Comparison of ENCODE assay signal across 19 cellular contexts in the genomic region with DNA sequence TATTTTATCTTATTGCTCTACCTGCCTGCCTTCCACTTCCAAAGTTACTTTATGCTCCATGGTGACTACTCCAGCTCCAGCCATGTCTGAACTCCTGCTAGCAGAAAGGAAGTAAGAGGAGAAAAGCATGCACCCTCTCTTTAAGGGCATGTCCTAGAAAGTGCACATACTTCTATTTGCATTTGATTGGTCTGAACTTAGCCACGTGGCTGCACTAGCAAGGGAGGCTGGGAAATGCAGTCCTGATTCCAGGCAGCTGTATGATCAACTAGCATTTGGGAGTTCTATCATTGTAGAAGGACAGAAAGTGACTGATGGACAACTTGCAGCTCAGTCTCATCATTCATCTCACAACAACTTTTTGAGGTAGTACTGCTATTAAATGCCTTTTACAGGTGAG.
DNase-seq lines count a peak whose midpoint lies in the region; ATAC-seq, FAIRE-seq and TF ChIP-seq lines count a peak whose summit lies in the region.
"Had no signal": no experiment of that assay in that cellular context is flagged by ENCODE, and none has a peak within 500 bp of the region (broad histone marks: within the 10 kb centered on the region; RNA-seq: fewer than 3 reads in every experiment).

No MANE protein-coding gene starts in this region.

- ATAC-seq in GM18502 (IDR thresholded peaks at IDR 0.05; ENCODE audit: poor library complexity, unreplicated experiment): no peak
- ATAC-seq in natural killer cell: no peak
- ATAC-seq: activated T-helper 17 cell treated with anti-CD3 and anti-CD28 coated beads, Interleukin-2, amount 50 U/mL, for 72 hours had no signal

- H2BK15ac ChIP-seq in mesenchymal stem cell (ENCODE audit: low read depth, poor library complexity, severe bottlenecking): no peak overlapping the region

- no peaks in the 10 kb centered on the region for H3K4me1 ChIP-seq in GM23248 (ENCODE audit: insufficient read depth)
- H3K4me1 ChIP-seq in mesenchymal stem cell (ENCODE audit: control insufficient read depth, insufficient read depth, low read depth, low read length): no peaks in the 10 kb centered on the region
- H3K4me1 ChIP-seq: adrenal gland, heart left ventricle had no signal

- H4K8ac ChIP-seq in mesenchymal stem cell (ENCODE audit: low read length): no peak overlapping the region

- no peaks in the 10 kb centered on the region for H3K79me1 ChIP-seq in mesenchymal stem cell (replicated peaks; ENCODE audit: low read length, poor library complexity, severe bottlenecking)

- H2BK12ac ChIP-seq in mesenchymal stem cell (ENCODE audit: low read length in 2 of 2): no peak overlapping the region

- H3K4me3 Mint-ChIP-seq in nephron: no peak overlapping the region
- no peak overlapping the region for H3K4me3 Mint-ChIP-seq in natural killer cell
- H3K4me3 Mint-ChIP-seq: activated T-helper 17 cell treated with anti-CD3 and anti-CD28 coated beads, Interleukin-2, amount 50 U/mL, for 72 hours had no signal

- no peaks in the 10 kb centered on the region for H4K20me1 ChIP-seq in GM23248 (ENCODE audit: insufficient read depth)

- in situ Hi-C loops in GM23248 (cut with MboI): no loop called here

- no peaks in the 10 kb centered on the region for H3F3A ChIP-seq in GM23248 (ENCODE audit: insufficient read depth)

- TF ChIP-seq POLR2A in NB4 (IDR thresholded peaks at IDR 0.05; ENCODE audit: extremely low read depth, insufficient read length): no peak

- H3K9me3 Mint-ChIP-seq in nephron (peaks cover 3% of the 10 kb centered on the region), natural killer cell (no peaks in the 10 kb centered on the region)
- H3K9me3 Mint-ChIP-seq: activated T-helper 17 cell treated with anti-CD3 and anti-CD28 coated beads, Interleukin-2, amount 50 U/mL, for 72 hours had no signal

- H2BK120ac ChIP-seq in mesenchymal stem cell (ENCODE audit: low read depth, low read length): no peak overlapping the region

- DNase-seq in GM23248 (peak; percentile 3), NB4 (ENCODE audit: low read depth) (peak; percentile 12), bronchial epithelial cell (ENCODE audit: low read depth) (peak; percentile 1), HTR-8/SVneo (ENCODE audit: insufficient read length, low spot score) (no peak), mesenchymal stem cell (no peak), natural killer cell (no peak)
- DNase-seq: adrenal gland; heart left ventricle; Kasumi-1; NCI-H187; ovary; stimulated activated CD4-positive, alpha-beta T cell treated with anti-CD3 and anti-CD28 coated beads, Interleukin-4, amount 100 ng/mL, for 24 hours; stimulated activated CD8-positive, alpha-beta memory T cell treated with anti-CD3 and anti-CD28 coated beads, Interleukin-4, amount 100 ng/mL, for 48 hours had no signal

- no peak overlapping the region for H4K91ac ChIP-seq in mesenchymal stem cell (ENCODE audit: low read length)

- H3K18ac ChIP-seq in mesenchymal stem cell (ENCODE audit: low read depth in 1 of 2, low read length in 2 of 2): no peak overlapping the region

- 0 to 4% methylated on average over 1 of the region's 1 CpG for WGBS in GM23248 (ENCODE audit: low coverage in 1 of 2, low lambda C conversion rate in 2 of 2, missing lambda C conversion rate in 2 of 2), 2 experiments
- 36% methylated on average over 1 of the region's 1 CpG for WGBS in mesenchymal stem cell

- H3K27me3 ChIP-seq in GM23248 (replicated peaks; ENCODE audit: insufficient read depth) (no peaks in the 10 kb centered on the region), bronchial epithelial cell (ENCODE audit: control insufficient read depth, insufficient read depth, low read length) (no peaks in the 10 kb centered on the region), mesenchymal stem cell (ENCODE audit: control insufficient read depth in 1 of 2, insufficient read depth in 1 of 2, low read length in 2 of 2) (peaks cover 6 to 44% of the 10 kb centered on the region in 2 experiments)
- H3K27me3 ChIP-seq: ovary had no signal

- H2AFZ ChIP-seq in GM23248 (no peak overlapping the region), mesenchymal stem cell (ENCODE audit: low read depth, low read length) (no peak overlapping the region)

- peaks cover 34% of the 10 kb centered on the region for H3K27me3 Mint-ChIP-seq in nephron (ENCODE audit: low read depth)
- peaks cover 9 to 28% of the 10 kb centered on the region in 2 donors for H3K27me3 Mint-ChIP-seq in natural killer cell (ENCODE audit: low read depth in 2 of 2)

- H3K9me2 ChIP-seq in GM23248 (ENCODE audit: insufficient read depth): no peaks in the 10 kb centered on the region

- TF ChIP-seq CTCF in NB4 (IDR thresholded peaks at IDR 0.05; ENCODE audit: low read depth, low read length): no peak
- no peak for TF ChIP-seq CTCF in bronchial epithelial cell (IDR thresholded peaks at IDR 0.05; ENCODE audit: insufficient read depth, low read length, severe bottlenecking)
- no peak for TF ChIP-seq CTCF in nephron (IDR thresholded peaks at IDR 0.05; ENCODE audit: unreplicated experiment in 3 of 3)
- no peak for TF ChIP-seq CTCF in natural killer cell (IDR thresholded peaks at IDR 0.05)

- intact Hi-C loops in natural killer cell (cut with micrococcal nuclease): no loop called here

- H3K27ac Mint-ChIP-seq in nephron (peak overlapping the region in 2 of 3 experiments; percentile 1 to 43), natural killer cell (no peak overlapping the region)
- H3K27ac Mint-ChIP-seq: activated T-helper 17 cell treated with anti-CD3 and anti-CD28 coated beads, Interleukin-2, amount 50 U/mL, for 72 hours had no signal

- no peaks in the 10 kb centered on the region for H3K36me3 ChIP-seq in GM23248 (ENCODE audit: low read depth)
- H3K36me3 ChIP-seq in bronchial epithelial cell (ENCODE audit: control insufficient read depth, insufficient read depth, low read length): no peaks in the 10 kb centered on the region
- H3K36me3 ChIP-seq in mesenchymal stem cell (ENCODE audit: control insufficient read depth in 1 of 2, insufficient read depth in 2 of 2, low read depth in 1 of 2, low read length in 2 of 2): no peaks in the 10 kb centered on the region
- H3K36me3 ChIP-seq: adrenal gland, heart left ventricle, ovary, thoracic aorta had no signal

- H3K4me2 ChIP-seq in GM23248 (ENCODE audit: unreplicated experiment): no peak overlapping the region
- no peak overlapping the region for H3K4me2 ChIP-seq in mesenchymal stem cell (ENCODE audit: low read length, poor library complexity, severe bottlenecking)

- FAIRE-seq in bronchial epithelial cell (lab: Jason Lieb, UNC) (peak; percentile 7), HTR-8/SVneo (lab: Jason Lieb, UNC) (no peak)
- FAIRE-seq: keratinocyte had no signal

- H3K36me3 Mint-ChIP-seq in nephron (ENCODE audit: low read depth): no peaks in the 10 kb centered on the region
- H3K36me3 Mint-ChIP-seq in natural killer cell: no peaks in the 10 kb centered on the region

- H3K4me3 ChIP-seq in GM23248 (no peak overlapping the region), NB4 (ENCODE audit: low read depth, low read length) (no peak overlapping the region), bronchial epithelial cell (ENCODE audit: low read depth, low read length) (no peak overlapping the region), mesenchymal stem cell (ENCODE audit: insufficient read depth in 1 of 2, low read depth in 1 of 2, low read length in 2 of 2) (no peak overlapping the region)
- H3K4me3 ChIP-seq: adrenal gland, heart left ventricle, ovary, thoracic aorta had no signal

- H2AK5ac ChIP-seq in mesenchymal stem cell (ENCODE audit: low read length, severe bottlenecking): no peak overlapping the region

- H3K27ac ChIP-seq in GM23248 (no peak overlapping the region), mesenchymal stem cell (ENCODE audit: low read length, poor library complexity, severe bottlenecking) (no peak overlapping the region)
- H3K27ac ChIP-seq: adrenal gland, heart left ventricle, HL-60, ovary, thoracic aorta had no signal

- no peak overlapping the region for H2BK5ac ChIP-seq in mesenchymal stem cell (ENCODE audit: low read depth, low read length, poor library complexity, severe bottlenecking)

- H3K9ac ChIP-seq in GM23248 (no peak overlapping the region), mesenchymal stem cell (ENCODE audit: low read length) (no peak overlapping the region)

- H3K4me1 Mint-ChIP-seq in nephron (peaks cover 33% of the 10 kb centered on the region), natural killer cell (no peaks in the 10 kb centered on the region)
- H3K4me1 Mint-ChIP-seq: activated T-helper 17 cell treated with anti-CD3 and anti-CD28 coated beads, Interleukin-2, amount 50 U/mL, for 72 hours had no signal

- no peak overlapping the region for H3K14ac ChIP-seq in mesenchymal stem cell (ENCODE audit: low read length in 2 of 2)

- H3K23ac ChIP-seq in mesenchymal stem cell (ENCODE audit: low read length in 2 of 2): no peak overlapping the region

- H3K4ac ChIP-seq in mesenchymal stem cell (ENCODE audit: low read depth in 1 of 2, low read length in 2 of 2): no peak overlapping the region

- H3K9me3 ChIP-seq in GM23248 (ENCODE audit: low read depth) (no peaks in the 10 kb centered on the region), mesenchymal stem cell (ENCODE audit: control insufficient read depth, low read length) (no peaks in the 10 kb centered on the region)
- H3K9me3 ChIP-seq: adrenal gland, heart left ventricle, thoracic aorta had no signal

- H3K79me2 ChIP-seq in GM23248 (ENCODE audit: insufficient read depth): no peaks in the 10 kb centered on the region

Comparison
In these comparisons a context has a peak if more than half of its experiments do, and no peak if none do; other contexts are left out.
1. DNase-seq: peak in GM23248 (single experiment), NB4 (single experiment) and bronchial epithelial cell (single experiment); none in HTR-8/SVneo (single experiment), mesenchymal stem cell (single experiment) and natural killer cell (single experiment).
2. H3K27ac Mint-ChIP-seq: peak in nephron (2 of 3); none in natural killer cell (0 of 2).